22 cellular contexts compared by ENCODE assay signal in the genomic region with DNA sequence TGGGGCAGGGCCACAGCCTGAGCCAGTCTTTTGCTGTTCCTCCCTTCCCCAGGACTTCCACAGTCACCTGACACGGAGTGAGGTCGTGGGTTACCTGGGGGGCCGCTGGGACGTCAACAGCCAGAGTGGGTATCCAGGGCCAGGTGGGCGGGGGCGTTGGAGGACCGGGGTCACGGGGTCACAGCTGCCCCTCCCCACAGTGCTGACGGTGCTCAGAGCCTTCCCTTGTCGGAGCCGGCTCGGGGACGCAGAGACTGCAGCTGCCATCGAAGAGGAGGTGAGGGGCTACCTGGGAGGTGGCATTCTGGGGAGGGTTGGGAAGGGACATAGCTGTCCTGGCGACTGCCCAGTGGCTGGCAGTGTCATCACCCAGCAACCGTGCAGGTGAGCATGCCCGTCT. TPM values are rescaled to one million over a fixed set of nuclear protein-coding genes. Genes with fewer than 3 reads are reported as not detected.
"Had no signal": no experiment of that assay in that cellular context is flagged by ENCODE, and none has a peak within 500 bp of the region (broad histone marks: within the 10 kb centered on the region; RNA-seq: fewer than 3 reads in every experiment).

No MANE protein-coding gene starts in this region.

- H3K27ac ChIP-seq: SJCRH30 had no signal

- ATAC-seq: HepG2, Right ventricle myocardium inferior, SK-N-SH treated with all-trans-retinoic acid at 6 μM for 48 hours had no signal

- H3K9me3 ChIP-seq: SJCRH30 had no signal

- FAIRE-seq: HepG2, RCC 7860 had no signal

- DNase-seq: IMR-90, Karpas-422, KG1, MM.1S, NCI-H1092 treated with DMSO at 0.1 percent for 48 hours, NCI-H1436, NCI-H187, NCI-H2029, NCI-H2081 treated with DMSO at 0.1 percent for 48 hours, NCI-H2171, NCI-H226, NCI-H446, NCI-H510A, NCI-H524 treated with DMSO at 0.1 percent for 48 hours, NCI-H69, NCI-H774, SHP77 treated with DMSO at 0.1 percent for 48 hours, SJCRH30 had no signal

- H3K27me3 ChIP-seq: SJCRH30 had no signal

- H3K4me1 ChIP-seq: SJCRH30 had no signal

- H3K4me3 ChIP-seq: SJCRH30 had no signal

RNA-seq across cellular contexts. Expression of a gene that starts 50.5 kb away (rescaled TPM):
- total RNA-seq: Right ventricle myocardium inferior had no signal
